ENCODE assay signal across 16 cellular contexts in the genomic region with DNA sequence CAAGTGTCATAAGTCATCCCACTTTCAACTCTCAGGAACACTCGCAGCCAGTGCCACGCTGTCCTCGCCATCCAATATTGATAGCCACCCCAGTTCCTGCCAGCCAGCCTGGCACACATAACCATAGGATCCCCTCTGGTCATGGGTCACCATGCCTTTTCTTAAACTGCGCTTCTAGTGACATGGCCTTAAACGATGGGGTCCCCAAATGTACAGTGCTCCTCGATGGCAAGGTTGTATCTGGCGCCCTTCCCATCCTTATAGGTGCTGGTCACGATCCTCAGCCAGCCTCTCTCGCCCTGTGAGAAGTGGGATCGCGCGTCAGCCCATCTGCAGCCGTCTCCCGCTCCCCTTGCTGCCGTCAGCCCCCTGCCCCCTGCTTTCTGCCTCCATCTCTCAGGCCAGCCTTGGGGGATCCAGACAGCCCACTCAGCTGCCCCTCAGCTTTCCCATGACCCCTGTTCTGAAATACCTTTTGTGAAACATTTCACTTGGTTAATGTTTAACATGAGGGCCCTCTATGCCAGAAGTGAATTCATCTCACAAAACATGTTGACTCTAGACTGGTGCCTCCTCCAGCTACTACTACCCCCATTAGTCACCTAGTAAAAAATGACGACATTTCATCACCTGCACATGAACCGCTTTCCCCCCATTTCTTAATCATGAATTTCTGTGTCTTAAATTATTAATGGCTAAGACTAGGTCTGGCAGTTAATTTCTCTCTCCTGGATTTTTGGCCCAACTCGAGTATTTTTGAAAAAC. TPM values are rescaled to one million over a fixed set of nuclear protein-coding genes. Genes with fewer than 3 reads are reported as not detected.
DNase-seq lines count a peak whose midpoint lies in the region; ATAC-seq and TF ChIP-seq lines count a peak whose summit lies in the region.
"Had no signal": no experiment of that assay in that cellular context is flagged by ENCODE, and none has a peak within 500 bp of the region (broad histone marks: within the 10 kb centered on the region; RNA-seq: fewer than 3 reads in every experiment).

No MANE protein-coding gene starts in this region.

- H3K27me3 ChIP-seq in hepatocyte: no peaks in the 10 kb centered on the region
- H3K27me3 ChIP-seq in spleen (replicated peaks in 1 of 7): no peaks in the 10 kb centered on the region
- H3K27me3 ChIP-seq: gastroesophageal sphincter, upper lobe of left lung had no signal

- peaks cover 2% of the 10 kb centered on the region for H3K4me1 Mint-ChIP-seq in activated naive CD4-positive, alpha-beta T cell treated with anti-CD3 and anti-CD28 coated beads, Interleukin-2, amount 10 ng/mL, durations not matched to agents 7 days and 5 days
- peaks cover 0 to 3% (median 3%) of the 10 kb centered on the region in 3 donors for H3K4me1 Mint-ChIP-seq in T-cell

- no peaks in the 10 kb centered on the region for H3K27me3 Mint-ChIP-seq in activated naive CD4-positive, alpha-beta T cell treated with anti-CD3 and anti-CD28 coated beads, Interleukin-2, amount 10 ng/mL, durations not matched to agents 7 days and 5 days
- no peaks in the 10 kb centered on the region for H3K27me3 Mint-ChIP-seq in T-cell
- H3K27me3 Mint-ChIP-seq: activated naive CD4-positive, alpha-beta T cell treated with anti-CD3 and anti-CD28 coated beads, Interleukin-2, amount 50 U/mL, for 24 hours had no signal

- TF ChIP-seq POLR2A in spleen (IDR thresholded peaks at IDR 0.05): no peak

- H3K4me1 ChIP-seq in hepatocyte (ENCODE audit: insufficient read depth): peaks cover 4% of the 10 kb centered on the region
- H3K4me1 ChIP-seq in spleen: peaks cover 0 to 43% (median 19%) of the 10 kb centered on the region in 6 donors
- H3K4me1 ChIP-seq: upper lobe of left lung had no signal

- H2AFZ ChIP-seq in hepatocyte: no peak overlapping the region

- no peaks in the 10 kb centered on the region for H3K9me3 Mint-ChIP-seq in activated naive CD4-positive, alpha-beta T cell treated with anti-CD3 and anti-CD28 coated beads, Interleukin-2, amount 10 ng/mL, durations not matched to agents 7 days and 5 days
- no peaks in the 10 kb centered on the region for H3K9me3 Mint-ChIP-seq in T-cell
- H3K9me3 Mint-ChIP-seq: activated naive CD4-positive, alpha-beta T cell treated with anti-CD3 and anti-CD28 coated beads, Interleukin-2, amount 50 U/mL, for 24 hours had no signal

- H3K4me2 ChIP-seq in hepatocyte: no peak overlapping the region

- POLR2A ChIA-PET in T-cell (lab: Charles Lee): interaction anchor here in 1 of 2 donors (0.6 kb wide), 1 partner anchor 32 kb away, joined by 5 read pairs; no protein-coding TSS in a partner anchor

- WGBS in hepatocyte (ENCODE audit: low lambda C conversion rate, missing lambda C conversion rate): 91% methylated on average over 18 of the region's 18 CpGs
- 88 to 91% (median 91%) methylated on average over 18 of the region's 18 CpGs for whole genome bisulfite sequencing in spleen, 5 donors

- H3K36me3 ChIP-seq in hepatocyte (replicated peaks; ENCODE audit: insufficient read depth, low read depth) (no peaks in the 10 kb centered on the region), spleen (peaks cover 10 to 100% (median 97%) of the 10 kb centered on the region in 6 donors)

- TF ChIP-seq CTCF in hepatocyte (IDR thresholded peaks at IDR 0.05; ENCODE audit: poor library complexity): no peak
- TF ChIP-seq CTCF in spleen (IDR thresholded peaks at IDR 0.05 in 8 of 11, conservative IDR thresholded peaks at IDR 0.05 in 3 of 11): no peak

- no peaks in the 10 kb centered on the region for H3K9me2 ChIP-seq in hepatocyte (replicated peaks; ENCODE audit: insufficient read depth)

- peak overlapping the region; percentile 56 for H3K27ac Mint-ChIP-seq in activated naive CD4-positive, alpha-beta T cell treated with anti-CD3 and anti-CD28 coated beads, Interleukin-2, amount 10 ng/mL, durations not matched to agents 7 days and 5 days
- H3K27ac Mint-ChIP-seq in T-cell: peak overlapping the region; percentile 12 to 16
- H3K27ac Mint-ChIP-seq: activated naive CD4-positive, alpha-beta T cell treated with anti-CD3 and anti-CD28 coated beads, Interleukin-2, amount 50 U/mL, for 24 hours had no signal

- H3K9me3 ChIP-seq in hepatocyte (ENCODE audit: low read depth): no peaks in the 10 kb centered on the region
- no peaks in the 10 kb centered on the region for H3K9me3 ChIP-seq in spleen
- H3K9me3 ChIP-seq: gastroesophageal sphincter, upper lobe of left lung had no signal

- H3K4me3 ChIP-seq in hepatocyte (no peak overlapping the region), spleen (no peak overlapping the region)
- H3K4me3 ChIP-seq: coronary artery, gastroesophageal sphincter, upper lobe of left lung had no signal

- H3K4me3 Mint-ChIP-seq in activated naive CD4-positive, alpha-beta T cell treated with anti-CD3 and anti-CD28 coated beads, Interleukin-2, amount 10 ng/mL, durations not matched to agents 7 days and 5 days: no peak overlapping the region
- H3K4me3 Mint-ChIP-seq in T-cell: no peak overlapping the region
- H3K4me3 Mint-ChIP-seq: activated naive CD4-positive, alpha-beta T cell treated with anti-CD3 and anti-CD28 coated beads, Interleukin-2, amount 50 U/mL, for 24 hours had no signal

- H3K27ac ChIP-seq in hepatocyte: peak overlapping the region; percentile 56
- peak overlapping the region in 3 of 8 donors; percentile 6 to 60 (median 9) for H3K27ac ChIP-seq in spleen
- H3K27ac ChIP-seq: coronary artery, upper lobe of left lung had no signal

- intact Hi-C loops in spleen (cut with DNase I; ENCODE audit: low total_unique reads): no loop called here

- no peaks in the 10 kb centered on the region for H3K79me2 ChIP-seq in hepatocyte

- H4K20me1 ChIP-seq in hepatocyte (ENCODE audit: insufficient read depth, poor library complexity, severe bottlenecking): no peaks in the 10 kb centered on the region

- H3K36me3 Mint-ChIP-seq in activated naive CD4-positive, alpha-beta T cell treated with anti-CD3 and anti-CD28 coated beads, Interleukin-2, amount 10 ng/mL, durations not matched to agents 7 days and 5 days: peaks cover 61% of the 10 kb centered on the region
- peaks cover 50% of the 10 kb centered on the region for H3K36me3 Mint-ChIP-seq in T-cell

- ATAC-seq in T-cell (replicated peaks in 1 of 4) (peak in 1 of 4 experiments; percentile 23), GM21717 (IDR thresholded peaks at IDR 0.05; ENCODE audit: unreplicated experiment) (no peak), HG03521 (IDR thresholded peaks at IDR 0.05; ENCODE audit: unreplicated experiment) (no peak), HG03342 (IDR thresholded peaks at IDR 0.05; ENCODE audit: unreplicated experiment) (no peak)
- ATAC-seq: gastroesophageal sphincter had no signal

- CTCF ChIA-PET in activated naive CD4-positive, alpha-beta T cell treated with anti-CD3 and anti-CD28 coated beads, Interleukin-2, amount 10 ng/mL, durations not matched to agents 7 days and 5 days (lab: Charles Lee): interaction anchor here (1.4 kb wide), 1 partner anchor 212 kb away, joined by 4 read pairs; no protein-coding TSS in a partner anchor
- CTCF ChIA-PET in T-cell (lab: Charles Lee): no interaction called here

- DNase-seq in activated naive CD4-positive, alpha-beta T cell treated with anti-CD3 and anti-CD28 coated beads, Interleukin-2, amount 10 ng/mL, durations not matched to agents 7 days and 5 days: no peak
- DNase-seq in activated naive CD4-positive, alpha-beta T cell treated with anti-CD3 and anti-CD28 coated beads, Interleukin-2, amount 50 U/mL, for 16 hours: no peak
- DNase-seq in T-cell: no peak
- peak; percentile 47 for DNase-seq in hepatocyte (ENCODE audit: low spot score)
- peak; percentile 44 for DNase-seq in spleen
- DNase-seq: mesendoderm, NCI-H1092 treated with DMSO at 0.1 percent for 48 hours, NCI-H524, SHP77 treated with DMSO at 0.1 percent for 48 hours had no signal

RNA-seq across cellular contexts. Expression of gene CTSZ, which starts 11.4 kb away (rescaled TPM):
- 10 to 100 TPM; 16.8 to 37.1 (median 26.1) TPM for total RNA-seq in T-cell
- 123 and 161 TPM in 2 replicates for total RNA-seq in hepatocyte
- 5.0 and 7.1 TPM in 2 replicates for polyA plus RNA-seq in hepatocyte
- total RNA-seq in spleen: 100 to 1,000 TPM; 198 to 286 (median 238) TPM
- 100 to 1,000 TPM; 202 to 276 (median 223) TPM for polyA plus RNA-seq in spleen

RNA-seq across cellular contexts. Expression of gene NELFCD, which starts 14.6 kb away (rescaled TPM):
- total RNA-seq in T-cell (10 to 100 TPM; 72.6 to 95.4 (median 90.4) TPM), hepatocyte (41.7 and 48.3 TPM in 2 replicates), spleen (10 to 100 TPM; 56.1 to 78.3 (median 61.1) TPM)
- polyA plus RNA-seq in hepatocyte (64.0 and 77.7 TPM in 2 replicates), spleen (10 to 100 TPM; 38.4 to 58.3 (median 56.9) TPM)

RNA-seq across cellular contexts. Expression of gene TUBB1, which starts 23.6 kb away (rescaled TPM):
- 1 to 10 TPM in 1 of 5 donors, under 1 TPM in 1, not detected in 3; 0.56 to 5.0 TPM for total RNA-seq in T-cell
- total RNA-seq in hepatocyte: 0.04 and 0.10 TPM in 2 replicates
- polyA plus RNA-seq in hepatocyte: 0.05 TPM in 1 of 2 replicates, not detected in the other
- total RNA-seq in spleen: 10 to 100 TPM; 15.1 to 34.3 (median 26.6) TPM
- polyA plus RNA-seq in spleen: 1 to 10 TPM in 1 of 3 donors, under 1 TPM in 2; 0.63 to 1.6 (median 0.93) TPM

RNA-seq across cellular contexts. Expression of gene ATP5F1E, which starts 36.5 kb away (rescaled TPM):
- total RNA-seq in T-cell: 100 to 1,000 TPM in 1 of 5 donors, 10 to 100 TPM in 4; 50.6 to 105 (median 62.4) TPM
- total RNA-seq in hepatocyte: 32.2 and 32.9 TPM in 2 replicates
- 217 and 227 TPM in 2 replicates for polyA plus RNA-seq in hepatocyte
- total RNA-seq in spleen: 10 to 100 TPM; 24.2 to 67.9 (median 63.4) TPM
- polyA plus RNA-seq in spleen: 10 to 100 TPM; 59.8 to 71.1 (median 69.1) TPM

RNA-seq across cellular contexts. Expression of gene PRELID3B, which starts 46.9 kb away (rescaled TPM):
- total RNA-seq in T-cell (10 to 100 TPM; 41.4 to 49.0 (median 43.6) TPM), hepatocyte (70.3 and 75.7 TPM in 2 replicates), spleen (10 to 100 TPM; 39.3 to 46.8 (median 41.3) TPM)
- polyA plus RNA-seq in hepatocyte (33.0 and 38.2 TPM in 2 replicates), spleen (10 to 100 TPM; 20.6 to 26.8 (median 25.3) TPM)

Comparison
In these comparisons a context has a peak if more than half of its experiments do, and no peak if none do; other contexts are left out.
1. DNase-seq: peak in hepatocyte (single experiment) and spleen (single experiment); none in activated naive CD4-positive, alpha-beta T cell treated with anti-CD3 and anti-CD28 coated beads, Interleukin-2, amount 10 ng/mL, durations not matched to agents 7 days and 5 days (single experiment), activated naive CD4-positive, alpha-beta T cell treated with anti-CD3 and anti-CD28 coated beads, Interleukin-2, amount 50 U/mL, for 16 hours (single experiment) and T-cell (0 of 34).